8 cellular contexts compared by ENCODE assay signal in genomic region chr15:78508272-78508671, GRCh38. TPM values are rescaled to one million over a fixed set of nuclear protein-coding genes. Genes with fewer than 3 reads are reported as not detected.
DNase-seq lines count a peak whose midpoint lies in the region; ATAC-seq and TF ChIP-seq lines count a peak whose summit lies in the region.

No MANE protein-coding gene starts in this region.

- intact Hi-C loops in Caco-2 (cut with micrococcal nuclease; ENCODE audit: unreplicated experiment), result no loop called here
- intact Hi-C loops in PC-3 (cut with micrococcal nuclease), result loop anchor here (5.0 kb wide), 1 partner anchor 34 kb away; the partner anchor contains the start of gene PSMA4

- peak overlapping the region; percentile 88 for H3K4me2 ChIP-seq in PC-3 (ENCODE audit: low read length)
- peak overlapping the region; percentile 89 for H3K4me2 ChIP-seq in osteoblast (ENCODE audit: insufficient read depth, low read length)

- TF ChIP-seq CTCF in Caco-2 (IDR thresholded peaks at IDR 0.05; ENCODE audit: insufficient read depth in 1 of 2, low read depth in 1 of 2, low read length in 1 of 2, severe bottlenecking in 1 of 2, unreplicated experiment in 1 of 2), result no peak
- no peak for TF ChIP-seq CTCF in PC-3 (conservative IDR thresholded peaks at IDR 0.05; ENCODE audit: low read depth, low read length)
- TF ChIP-seq CTCF in endodermal cell (conservative IDR thresholded peaks at IDR 0.05), result no peak
- TF ChIP-seq CTCF in osteoblast (IDR thresholded peaks at IDR 0.05; ENCODE audit: extremely low read depth, low read depth, low read length), result no peak
- no peak for TF ChIP-seq CTCF in foreskin keratinocyte (conservative IDR thresholded peaks at IDR 0.05)

- CTCF ChIA-PET in Caco-2 (lab: Charles Lee) (interaction anchor here (1.4 kb wide), 1 partner anchor 32 kb away, joined by 4 read pairs; the partner anchor contains the start of gene PSMA4), PC-3 (lab: Charles Lee) (no interaction called here)

- H3K4me3 ChIP-seq in Caco-2 (ENCODE audit: low read depth, low read length) (peak overlapping the region; percentile 77), PC-3 (ENCODE audit: low read length) (peak overlapping the region; percentile 76), endodermal cell (ENCODE audit: low read length) (peak overlapping the region; percentile 82), osteoblast (ENCODE audit: insufficient read depth, low read length) (peak overlapping the region; percentile 86)

- H3K27ac ChIP-seq in PC-3 (ENCODE audit: low read length), result no peak overlapping the region
- no peak overlapping the region for H3K27ac ChIP-seq in endodermal cell (ENCODE audit: low read depth, low read length)
- no peak overlapping the region for H3K27ac ChIP-seq in osteoblast (ENCODE audit: low read depth, low read length)
- no peak overlapping the region for H3K27ac ChIP-seq in foreskin keratinocyte

- BruUV-seq in Caco-2 (replicated peaks; lab: Mats Ljungman, UMichigan), result no TSS peak
- TSS peak; percentile 36 for BruUV-seq in PC-3 (replicated peaks; lab: Mats Ljungman, UMichigan)

- H3K9me3 ChIP-seq in Caco-2 (no peaks in the 10 kb centered on the region), PC-3 (ENCODE audit: low read length) (no peaks in the 10 kb centered on the region), endodermal cell (ENCODE audit: control insufficient read depth, low read length) (no peaks in the 10 kb centered on the region), osteoblast (ENCODE audit: low read depth, low read length) (no peaks in the 10 kb centered on the region)

- H3K36me3 ChIP-seq in Caco-2 (ENCODE audit: control insufficient read depth, insufficient read depth, low read length) (no peaks in the 10 kb centered on the region), PC-3 (ENCODE audit: low read depth, low read length) (no peaks in the 10 kb centered on the region), endodermal cell (ENCODE audit: control insufficient read depth, insufficient read depth, low read length) (no peaks in the 10 kb centered on the region), osteoblast (ENCODE audit: insufficient read depth, low read length) (no peaks in the 10 kb centered on the region)

- H3K9me3 Mint-ChIP-seq in Caco-2 (ENCODE audit: unreplicated experiment), result no peaks in the 10 kb centered on the region
- H3K9me3 Mint-ChIP-seq in endodermal cell, result peaks cover 13% of the 10 kb centered on the region

- H3F3A ChIP-seq in PC-3 (ENCODE audit: low read length, unreplicated experiment), result no peaks in the 10 kb centered on the region

- H3K36me3 Mint-ChIP-seq in Caco-2 (ENCODE audit: insufficient read depth, unreplicated experiment), result peaks cover 15% of the 10 kb centered on the region
- H3K36me3 Mint-ChIP-seq in endodermal cell (ENCODE audit: low read depth), result no peaks in the 10 kb centered on the region

- H4K20me1 ChIP-seq in PC-3 (ENCODE audit: low read length) (no peaks in the 10 kb centered on the region), osteoblast (ENCODE audit: insufficient read depth, low read length) (no peaks in the 10 kb centered on the region)

- H3K4me3 Mint-ChIP-seq in Caco-2 (ENCODE audit: unreplicated experiment) (peak overlapping the region; percentile 80), endodermal cell (peak overlapping the region; percentile 75)

- H3K27me3 Mint-ChIP-seq in Caco-2 (ENCODE audit: insufficient read depth, unreplicated experiment), result no peaks in the 10 kb centered on the region
- peaks cover 12% of the 10 kb centered on the region for H3K27me3 Mint-ChIP-seq in endodermal cell (ENCODE audit: insufficient read depth)

- H3K27me3 ChIP-seq in Caco-2 (replicated peaks; ENCODE audit: control insufficient read depth, insufficient read depth, low read length), result no peaks in the 10 kb centered on the region
- H3K27me3 ChIP-seq in PC-3 (ENCODE audit: low read length), result no peaks in the 10 kb centered on the region
- peaks cover 26% of the 10 kb centered on the region for H3K27me3 ChIP-seq in endodermal cell (ENCODE audit: control insufficient read depth, insufficient read depth, low read length, poor library complexity, severe bottlenecking)
- H3K27me3 ChIP-seq in osteoblast (ENCODE audit: insufficient read depth, low read length), result no peaks in the 10 kb centered on the region
- no peaks in the 10 kb centered on the region for H3K27me3 ChIP-seq in foreskin keratinocyte

- WGBS in endodermal cell (ENCODE audit: insufficient coverage in 1 of 2, insufficient read length in 1 of 2), 2 experiments, result 34 to 60% methylated on average over 2 to 6 of the region's 6 CpGs

- no peaks in the 10 kb centered on the region for H3K9me2 ChIP-seq in PC-3 (replicated peaks; ENCODE audit: low read length)

- peak overlapping the region; percentile 60 for H3K9ac ChIP-seq in PC-3 (ENCODE audit: low read length)
- H3K9ac ChIP-seq in endodermal cell (ENCODE audit: extremely low read depth, low read length, poor library complexity, severe bottlenecking), result no peak overlapping the region

- peak overlapping the region; percentile 39 for H3K27ac Mint-ChIP-seq in Caco-2 (ENCODE audit: unreplicated experiment)
- H3K27ac Mint-ChIP-seq in endodermal cell, result no peak overlapping the region

- H2AFZ ChIP-seq in PC-3 (ENCODE audit: low read length), result peak overlapping the region; percentile 84
- H2AFZ ChIP-seq in osteoblast (ENCODE audit: low read length), result peak overlapping the region; percentile 94

- H3K79me2 ChIP-seq in PC-3 (ENCODE audit: low read length), result no peaks in the 10 kb centered on the region
- H3K79me2 ChIP-seq in osteoblast (ENCODE audit: insufficient read depth, low read length), result no peaks in the 10 kb centered on the region

- H3K4me1 Mint-ChIP-seq in Caco-2 (ENCODE audit: low read depth, unreplicated experiment) (peaks cover 7% of the 10 kb centered on the region), endodermal cell (peaks cover 4% of the 10 kb centered on the region)

- peak in 1 of 2 experiments; percentile 6 for DNase-seq in Caco-2
- DNase-seq in PC-3, result no peak
- DNase-seq in endodermal cell, result no peak
- DNase-seq in osteoblast (ENCODE audit: insufficient read length, low spot score, missing footprints), result no peak
- no peak for DNase-seq in foreskin keratinocyte
- DNase-seq in DMS114 treated with DMSO at 0.1 percent for 48 hours (lab: John Stamatoyannopoulos, UW; ENCODE audit: unreplicated experiment), result no peak
- DNase-seq in stimulated activated CD8-positive, alpha-beta memory T cell treated with anti-CD3 and anti-CD28 coated beads, Interleukin-4, amount 100 ng/mL, for 48 hours, result no peak

- POLR2A ChIA-PET in Caco-2 (lab: Charles Lee), result interaction anchor here (0.6 to 1.3 kb wide), 3 partner anchors 57 to 370 kb away, joined by 3 to 12 read pairs (median 5); partner anchors contain the start of genes CHRNA5 and IREB2
- POLR2A ChIA-PET in PC-3 (lab: Charles Lee; ENCODE audit: unreplicated experiment), result interaction anchor here (1.2 kb wide), 1 partner anchor 57 kb away, joined by 5 read pairs; the partner anchor contains the start of gene CHRNA5

- 0 out of 2 replicates have a peak, but pooled peaks cover 4% of the 10 kb centered on the region for H3K4me1 ChIP-seq in Caco-2
- H3K4me1 ChIP-seq in PC-3 (ENCODE audit: insufficient read depth, low read length), result peaks cover 5% of the 10 kb centered on the region; the same call in 1 of the 2 replicates
- H3K4me1 ChIP-seq in endodermal cell (ENCODE audit: control insufficient read depth, insufficient read depth, low read length), result no peaks in the 10 kb centered on the region
- H3K4me1 ChIP-seq in osteoblast (ENCODE audit: insufficient read depth, low read length), result peaks cover 11% of the 10 kb centered on the region
- H3K4me1 ChIP-seq in foreskin keratinocyte, result no peaks in the 10 kb centered on the region

- ATAC-seq in PC-3 (no peak), foreskin keratinocyte (no peak), HG03139 (IDR thresholded peaks at IDR 0.05; ENCODE audit: unreplicated experiment) (no peak)

RNA-seq across cellular contexts. Expression of gene HYKK, which starts 0.9 kb away (rescaled TPM):
- total RNA-seq in Caco-2 (2022) (6.5 and 6.8 TPM in 2 replicates), PC-3 (2014; rRNA removed) (2.9 and 7.3 TPM in 2 replicates), endodermal cell (1 to 10 TPM; 3.9 to 4.2 TPM), osteoblast (4.1 and 5.1 TPM in 2 replicates), foreskin keratinocyte (1.7 and 2.4 TPM in 2 replicates)
- polyA plus RNA-seq in endodermal cell (2013, experiment 1 of 2), result 1.7 TPM
- polyA plus RNA-seq in endodermal cell (2013, experiment 2 of 2), result 0.99 TPM
- polyA plus RNA-seq in foreskin keratinocyte, result 1.1 and 1.5 TPM in 2 replicates

RNA-seq across cellular contexts. Expression of gene PSMA4, which starts 32.0 kb away (rescaled TPM):
- 276 and 285 TPM in 2 replicates for total RNA-seq in Caco-2 (2022)
- 198 and 245 TPM in 2 replicates for total RNA-seq in PC-3 (2014; rRNA removed)
- 100 to 1,000 TPM; 250 to 254 TPM for total RNA-seq in endodermal cell
- polyA plus RNA-seq in endodermal cell (2013, experiment 1 of 2), result 287 TPM
- 280 TPM for polyA plus RNA-seq in endodermal cell (2013, experiment 2 of 2)
- 209 and 214 TPM in 2 replicates for total RNA-seq in osteoblast
- total RNA-seq in foreskin keratinocyte, result 230 and 242 TPM in 2 replicates
- 216 and 251 TPM in 2 replicates for polyA plus RNA-seq in foreskin keratinocyte

RNA-seq across cellular contexts. Expression of gene CHRNA5, which starts 57.0 kb away (rescaled TPM):
- total RNA-seq in Caco-2 (2022), result 12.0 and 12.9 TPM in 2 replicates
- total RNA-seq in PC-3 (2014; rRNA removed), result 8.4 and 11.0 TPM in 2 replicates
- 10 to 100 TPM; 16.4 to 23.0 TPM for total RNA-seq in endodermal cell
- 17.4 TPM for polyA plus RNA-seq in endodermal cell (2013, experiment 1 of 2)
- 17.7 TPM for polyA plus RNA-seq in endodermal cell (2013, experiment 2 of 2)
- total RNA-seq in osteoblast, result 0.29 and 0.36 TPM in 2 replicates
- 12.0 and 13.0 TPM in 2 replicates for total RNA-seq in foreskin keratinocyte
- polyA plus RNA-seq in foreskin keratinocyte, result 10.0 and 12.0 TPM in 2 replicates
